ENCODE assay signal across 8 cellular contexts in the genomic region with DNA sequence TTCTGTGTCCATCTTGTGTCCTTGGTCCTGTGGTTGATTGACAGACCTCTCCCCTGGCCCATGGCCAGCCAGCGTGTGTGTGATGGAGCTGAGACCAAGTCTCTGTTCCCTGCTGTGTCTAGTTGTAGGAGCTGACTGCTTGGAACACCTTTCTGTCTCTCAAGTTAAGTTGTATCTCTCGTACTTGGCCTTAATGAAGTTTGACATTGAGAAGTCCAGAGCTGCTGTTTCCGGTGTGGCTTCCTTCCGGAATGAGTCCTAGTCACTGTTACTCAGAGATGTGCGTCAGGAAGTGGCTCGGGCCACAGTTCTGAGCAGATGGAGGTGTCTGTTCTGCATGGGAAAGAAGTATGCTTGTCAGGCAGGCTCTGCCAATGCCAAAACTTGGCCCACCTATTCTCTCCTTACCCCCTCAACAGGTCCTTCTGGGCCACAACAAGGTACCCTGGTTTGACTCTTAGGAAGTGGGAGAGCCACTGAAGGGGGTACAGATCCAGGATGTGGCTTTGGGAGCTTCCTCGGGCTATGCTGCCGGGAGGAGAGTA. TPM values are rescaled to one million over a fixed set of nuclear protein-coding genes. Genes with fewer than 3 reads are reported as not detected.
DNase-seq lines count a peak whose midpoint lies in the region; ATAC-seq and TF ChIP-seq lines count a peak whose summit lies in the region.

No MANE protein-coding gene starts in this region.

- H2AK5ac ChIP-seq in IMR-90 (ENCODE audit: low read depth, low read length), result peak overlapping the region; percentile 99
- no peak overlapping the region for H2AK5ac ChIP-seq in neuronal stem cell (ENCODE audit: low read depth, low read length)

- no peak for TF ChIP-seq EP300 in transverse colon (IDR thresholded peaks at IDR 0.05; ENCODE audit: low read depth)

- H4K20me1 ChIP-seq in IMR-90 (ENCODE audit: insufficient read depth, low read length), result peaks cover 75% of the 10 kb centered on the region

- H3K4me1 ChIP-seq in IMR-90 (ENCODE audit: control insufficient read depth, insufficient read depth, low read length) (peaks cover 64% of the 10 kb centered on the region), neuronal stem cell (ENCODE audit: control insufficient read depth in 2 of 2, insufficient read depth in 1 of 2, low read depth in 1 of 2, low read length in 2 of 2) (peaks cover 52 to 54% of the 10 kb centered on the region in 2 donors), transverse colon (peaks cover 39 to 79% (median 59%) of the 10 kb centered on the region in 4 donors)

- H2BK15ac ChIP-seq in IMR-90 (ENCODE audit: low read depth, low read length), result peak overlapping the region; percentile 86; the same call in 1 of the 3 replicates
- no peak overlapping the region for H2BK15ac ChIP-seq in neuronal stem cell (ENCODE audit: low read length)

- peaks cover 70% of the 10 kb centered on the region for H3K9me1 ChIP-seq in IMR-90 (ENCODE audit: insufficient read depth, low read length)

- dilution Hi-C loops in IMR-90 (cut with HindIII; ENCODE audit: low sequenced_read_pairs, unreplicated experiment), result no loop called here

- H3K27ac ChIP-seq in IMR-90 (ENCODE audit: insufficient read depth, low read length), result peak overlapping the region; percentile 88
- no peak overlapping the region for H3K27ac ChIP-seq in neuronal stem cell (replicated peaks; ENCODE audit: low read length)
- peak overlapping the region; percentile 58 to 81 (median 75) for H3K27ac ChIP-seq in transverse colon

- no peaks in the 10 kb centered on the region for H3K27me3 ChIP-seq in IMR-90 (ENCODE audit: control insufficient read depth, insufficient read depth, low read length)
- H3K27me3 ChIP-seq in neuronal stem cell (ENCODE audit: control insufficient read depth in 3 of 3, insufficient read depth in 3 of 3, low read depth in 1 of 3, low read length in 3 of 3), result no peaks in the 10 kb centered on the region
- H3K27me3 ChIP-seq in transverse colon, result no peaks in the 10 kb centered on the region

- H2BK5ac ChIP-seq in IMR-90 (ENCODE audit: low read depth, low read length, poor library complexity, severe bottlenecking) (peak overlapping the region; percentile 92), neuronal stem cell (ENCODE audit: low read length) (no peak overlapping the region)

- no TSS peak for BruUV-seq in IMR-90 (replicated peaks; lab: Mats Ljungman, UMichigan)

- H3K9me3 ChIP-seq in IMR-90 (ENCODE audit: control insufficient read depth, insufficient read depth, low read length), result no peaks in the 10 kb centered on the region
- H3K9me3 ChIP-seq in neuronal stem cell (replicated peaks in 1 of 2; ENCODE audit: control insufficient read depth in 2 of 2, insufficient read depth in 1 of 2, low read depth in 1 of 2, low read length in 2 of 2), result no peaks in the 10 kb centered on the region
- H3K9me3 ChIP-seq in transverse colon, result no peaks in the 10 kb centered on the region

- H2BK120ac ChIP-seq in IMR-90 (ENCODE audit: low read depth, low read length), result peak overlapping the region; percentile 78
- no peak overlapping the region for H2BK120ac ChIP-seq in neuronal stem cell (ENCODE audit: low read depth, low read length)

- H2AFZ ChIP-seq in IMR-90 (replicated peaks; ENCODE audit: low read length, poor library complexity) (peak overlapping the region; percentile 41), neuronal stem cell (ENCODE audit: low read length) (no peak overlapping the region)

- H2AK9ac ChIP-seq in IMR-90 (replicated peaks; ENCODE audit: low read depth, low read length, poor library complexity), result peak overlapping the region; percentile 89

- H3K79me1 ChIP-seq in IMR-90 (ENCODE audit: low read depth in 1 of 2, low read length in 2 of 2) (peaks cover 30 to 86% of the 10 kb centered on the region in 2 experiments), neuronal stem cell (ENCODE audit: low read depth, low read length) (peaks cover 17% of the 10 kb centered on the region)

- peak overlapping the region; percentile 77; the same call in 1 of the 2 replicates for H3K23ac ChIP-seq in IMR-90 (ENCODE audit: low read depth, low read length)
- H3K23ac ChIP-seq in neuronal stem cell (ENCODE audit: low read depth, low read length, poor library complexity), result peak overlapping the region; percentile 17

- in situ Hi-C loops in IMR-90 (cut with MboI; ENCODE audit: low sequenced_read_pairs) (no loop called here), transverse colon (cut with MboI; ENCODE audit: low pct_ligation_motif_present in 1 of 4, low pct_unique_long_range_greater_than_20kb in 1 of 4, low sequenced_read_pairs in 3 of 4) (no loop called here)

- H2BK12ac ChIP-seq in neuronal stem cell (ENCODE audit: low read length), result no peak overlapping the region

- peak overlapping the region; percentile 41 for H3K9ac ChIP-seq in IMR-90 (ENCODE audit: low read depth, low read length)
- H3K9ac ChIP-seq in neuronal stem cell (ENCODE audit: low read depth, low read length, poor library complexity), result no peak overlapping the region

- H3K27me3 Mint-ChIP-seq in effector memory CD8-positive, alpha-beta T cell, result no peaks in the 10 kb centered on the region

- H3K4me2 ChIP-seq in IMR-90 (ENCODE audit: low read depth, low read length) (peak overlapping the region; percentile 92), neuronal stem cell (ENCODE audit: insufficient read depth, low read length, poor library complexity, severe bottlenecking) (no peak overlapping the region)

- H3K36me3 ChIP-seq in IMR-90 (ENCODE audit: control insufficient read depth, insufficient read depth, low read length), result peaks cover 2% of the 10 kb centered on the region; the same call in 1 of the 2 replicates
- peaks cover 4 to 27% of the 10 kb centered on the region in 2 donors for H3K36me3 ChIP-seq in neuronal stem cell (replicated peaks in 1 of 2; ENCODE audit: control insufficient read depth in 2 of 2, insufficient read depth in 2 of 2, low read length in 2 of 2)
- no peaks in the 10 kb centered on the region for H3K36me3 ChIP-seq in transverse colon

- H2BK20ac ChIP-seq in IMR-90 (ENCODE audit: low read depth, low read length), result peak overlapping the region; percentile 83; the same call in 1 of the 2 replicates

- peak; percentile 13 for ATAC-seq in IMR-90 (ENCODE audit: low read depth)
- ATAC-seq in effector memory CD8-positive, alpha-beta T cell (replicated peaks), result peak; percentile 66
- no peak for ATAC-seq in GM18519 (IDR thresholded peaks at IDR 0.05; ENCODE audit: low FRiP score, unreplicated experiment)

- H4K91ac ChIP-seq in IMR-90 (ENCODE audit: insufficient read depth, low read depth, low read length) (peak overlapping the region; percentile 89), neuronal stem cell (ENCODE audit: low read depth, low read length, poor library complexity) (peak overlapping the region; percentile 7)

- CTCF ChIA-PET in IMR-90 (lab: Yijun Ruan, JAX), result no interaction called here

- H3K56ac ChIP-seq in IMR-90 (ENCODE audit: extremely low read depth, insufficient read depth, low read length), result peak overlapping the region; percentile 18; the same call in 1 of the 2 replicates

- TF ChIP-seq POLR2A in IMR-90 (IDR thresholded peaks at IDR 0.05; ENCODE audit: low read depth, low read length) (peak; percentile 68; the same call in 1 of the 2 replicates), transverse colon (IDR thresholded peaks at IDR 0.05) (no peak)

- POLR2A ChIA-PET in IMR-90 (lab: Charles Lee; ENCODE audit: unreplicated experiment), result interaction anchor here (1.0 kb wide), 1 partner anchor 54 kb away, joined by 3 read pairs; a partner anchor contains a TSS

- TF ChIP-seq RAD21 in IMR-90 (IDR thresholded peaks at IDR 0.05; ENCODE audit: low read length), result no peak

- intact Hi-C loops in IMR-90 (cut with micrococcal nuclease), result loop anchor here (2.0 kb wide), 1 partner anchor 53 kb away; no protein-coding TSS in a partner anchor
- intact Hi-C loops in transverse colon (cut with DNase I; ENCODE audit: low total_unique reads), result no loop called here

- no CpG with 5 or more reads among the region's 8 CpGs for WGBS in IMR-90 (ENCODE audit: extremely low coverage in 2 of 2, insufficient read length in 1 of 2), 2 experiments
- no CpG with 5 or more reads among the region's 8 CpGs for WGBS in neuronal stem cell (ENCODE audit: extremely low coverage in 2 of 2, insufficient read length in 2 of 2, insufficient replicate concordance in 1 of 2), 2 donors
- 65% methylated on average over 8 of the region's 8 CpGs; no CpG with 5 or more reads in 1 of the 2 donors for WGBS in transverse colon (ENCODE audit: low coverage in 1 of 2), 2 donors

- peak overlapping the region; percentile 97 to 99 for H3K27ac Mint-ChIP-seq in effector memory CD8-positive, alpha-beta T cell

- DNase-seq in GM04504 (ENCODE audit: low read depth) (peak; percentile 40), IMR-90 (peak; percentile 87), neuronal stem cell (ENCODE audit: low spot score) (no peak), transverse colon (peak; percentile 54), COR-L47 (lab: John Stamatoyannopoulos, UW) (no peak)
- peak; percentile 82 for DNase-seq in activated CD4-positive, alpha-beta T cell treated with anti-CD3 and anti-CD28 coated beads for 48 hours
- peak; percentile 61 to 63 (median 61) for DNase-seq in effector memory CD8-positive, alpha-beta T cell

- H4K8ac ChIP-seq in IMR-90 (ENCODE audit: low read depth in 2 of 2, low read length in 2 of 2) (peak overlapping the region; percentile 53 to 98), neuronal stem cell (ENCODE audit: low read depth, low read length) (no peak overlapping the region)

- no peaks in the 10 kb centered on the region for H3K9me3 Mint-ChIP-seq in effector memory CD8-positive, alpha-beta T cell

- peaks cover 36% of the 10 kb centered on the region for H3K36me3 Mint-ChIP-seq in effector memory CD8-positive, alpha-beta T cell (ENCODE audit: insufficient read depth)

- H3K18ac ChIP-seq in IMR-90 (ENCODE audit: low read depth, low read length) (peak overlapping the region; percentile 70), neuronal stem cell (ENCODE audit: low read length) (peak overlapping the region; percentile 16)

- H3K14ac ChIP-seq in IMR-90 (replicated peaks; ENCODE audit: low read depth, low read length), result peak overlapping the region; percentile 89
- no peak overlapping the region for H3K14ac ChIP-seq in neuronal stem cell (ENCODE audit: low read length)

- H3K4me1 Mint-ChIP-seq in effector memory CD8-positive, alpha-beta T cell (ENCODE audit: low read depth in 2 of 2), result peaks cover 79 to 80% of the 10 kb centered on the region in 2 donors

- no peak for TF ChIP-seq CTCF in IMR-90 (conservative IDR thresholded peaks at IDR 0.05; ENCODE audit: low read depth, low read length)
- TF ChIP-seq CTCF in transverse colon (IDR thresholded peaks at IDR 0.05), result no peak

- H4K5ac ChIP-seq in IMR-90 (ENCODE audit: low read depth, low read length), result peak overlapping the region; percentile 92

- peak overlapping the region; percentile 2; the same call in 1 of the 2 replicates for H3K4me3 ChIP-seq in IMR-90 (ENCODE audit: insufficient read depth, low read depth, low read length)
- no peak overlapping the region for H3K4me3 ChIP-seq in neuronal stem cell (ENCODE audit: low read length in 2 of 2)
- H3K4me3 ChIP-seq in transverse colon, result peak overlapping the region in 1 of 4 donors; percentile 13

- peak overlapping the region; percentile 90 to 94 for H3K4me3 Mint-ChIP-seq in effector memory CD8-positive, alpha-beta T cell

- H3K4ac ChIP-seq in IMR-90 (ENCODE audit: low read depth, low read length) (peak overlapping the region; percentile 91), neuronal stem cell (ENCODE audit: low read length) (no peak overlapping the region)

RNA-seq across cellular contexts. Expression of a gene that starts 54.3 kb away (rescaled TPM):
- total RNA-seq in IMR-90 (2012; rRNA removed), result 23.5 and 32.8 TPM in 2 replicates
- polyA plus RNA-seq in IMR-90 (2012; rRNA removed), result 33.2 and 44.3 TPM in 2 replicates
- polyA plus RNA-seq in IMR-90 (2012; cell fraction: cytosol; rRNA removed), result 36.4 and 38.8 TPM in 2 replicates
- 32.4 and 42.5 TPM in 2 replicates for polyA plus RNA-seq in IMR-90 (2012; cell fraction: nucleus; rRNA removed; ENCODE audit: low replicate concordance)
- polyA plus RNA-seq in neuronal stem cell (2013, experiment 1 of 2), result 59.3 TPM
- polyA plus RNA-seq in neuronal stem cell (2013, experiment 2 of 2), result 61.3 TPM
- 100 to 1,000 TPM in 1 of 4 donors, 10 to 100 TPM in 3; 45.6 to 102 (median 65.7) TPM for total RNA-seq in transverse colon

RNA-seq across cellular contexts. Expression of a gene that starts 55.6 kb away (rescaled TPM):
- total RNA-seq in IMR-90 (2012; rRNA removed) (0.56 and 1.3 TPM in 2 replicates), transverse colon (10 to 100 TPM in 2 of 4 donors, 1 to 10 TPM in 2; 2.6 to 10.5 (median 6.8) TPM)
- polyA plus RNA-seq in IMR-90 (2012; rRNA removed), result 2.0 and 2.2 TPM in 2 replicates
- polyA plus RNA-seq in IMR-90 (2012; cell fraction: cytosol; rRNA removed), result 1.7 and 2.5 TPM in 2 replicates
- polyA plus RNA-seq in IMR-90 (2012; cell fraction: nucleus; rRNA removed; ENCODE audit: low replicate concordance), result 0.96 and 4.6 TPM in 2 replicates
- 2.3 TPM for polyA plus RNA-seq in neuronal stem cell (2013, experiment 1 of 2)
- 2.2 TPM for polyA plus RNA-seq in neuronal stem cell (2013, experiment 2 of 2)

RNA-seq across cellular contexts. Expression of a gene that starts 56.2 kb away (rescaled TPM):
- total RNA-seq in IMR-90 (2012; rRNA removed) (30.6 and 33.6 TPM in 2 replicates), transverse colon (100 to 1,000 TPM in 1 of 4 donors, 10 to 100 TPM in 3; 21.1 to 100 (median 76.0) TPM)
- 667 and 912 TPM in 2 replicates for polyA plus RNA-seq in IMR-90 (2012; rRNA removed)
- 91.5 and 373 TPM in 2 replicates for polyA plus RNA-seq in IMR-90 (2012; cell fraction: cytosol; rRNA removed)
- polyA plus RNA-seq in IMR-90 (2012; cell fraction: nucleus; rRNA removed; ENCODE audit: low replicate concordance), result 118 and 386 TPM in 2 replicates
- polyA plus RNA-seq in neuronal stem cell (2013, experiment 1 of 2), result 218 TPM
- 213 TPM for polyA plus RNA-seq in neuronal stem cell (2013, experiment 2 of 2)

Comparison
In these comparisons a context has a peak if more than half of its experiments do, and no peak if none do; other contexts are left out.
1. DNase-seq: peak in GM04504 (single experiment), IMR-90 (single experiment), activated CD4-positive, alpha-beta T cell treated with anti-CD3 and anti-CD28 coated beads for 48 hours (single experiment), effector memory CD8-positive, alpha-beta T cell (3 of 3) and transverse colon (single experiment); none in neuronal stem cell (single experiment) and COR-L47 (single experiment).